In the genomic region with DNA sequence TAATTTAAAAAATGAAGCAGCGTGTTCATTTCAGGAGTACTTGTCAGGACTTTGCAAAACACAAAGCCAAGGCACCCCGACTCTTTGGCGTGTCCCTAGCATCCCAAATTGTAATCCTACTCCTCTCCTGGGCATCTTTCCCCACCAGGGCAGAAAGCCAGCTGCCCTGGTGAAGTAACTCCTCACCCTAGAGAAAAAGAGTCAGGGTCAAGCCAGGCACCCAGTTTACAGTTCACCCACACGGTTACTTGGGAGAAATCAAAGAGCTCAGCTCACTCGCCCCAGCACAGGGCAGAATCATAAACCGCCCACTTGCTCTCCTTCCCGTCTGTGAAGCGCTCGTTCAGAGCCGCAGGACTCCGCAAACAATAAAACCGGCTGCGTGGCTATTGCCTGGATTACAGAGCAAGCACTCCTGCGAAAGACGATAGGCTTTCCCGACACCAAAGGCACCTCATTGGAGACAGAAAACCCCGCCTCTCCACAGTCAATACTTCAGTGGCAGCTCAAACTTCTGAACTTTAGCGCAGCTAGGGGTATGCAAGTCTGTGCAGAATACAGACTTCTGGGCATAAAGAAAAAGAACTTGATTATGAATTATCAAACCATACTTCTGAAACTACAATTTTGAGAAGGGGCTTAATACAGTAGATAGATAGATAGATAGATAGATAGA, we compare ENCODE assay signal across 8 cellular contexts.
A peak's percentile ranks its signal among the peaks of the same experiment; 100 is the strongest.
DNase-seq lines count a peak whose midpoint lies in the region; ATAC-seq and TF ChIP-seq lines count a peak whose summit lies in the region.

No MANE protein-coding gene starts in this region.

- peak overlapping the region; percentile 81 for H3K4me2 ChIP-seq in GM23338

- peaks cover 6% of the 10 kb centered on the region for H3K27me3 Mint-ChIP-seq in GM23338 (ENCODE audit: insufficient read depth, low read depth, poor library complexity)
- peaks cover 22% of the 10 kb centered on the region for H3K27me3 Mint-ChIP-seq in activated T-helper 1 cell treated with anti-CD3 and anti-CD28 coated beads, Interleukin-12 subunit alpha, Interleukin-12 subunit beta, Interleukin-2, Interleukin-4 antibody, amounts not matched to agents 30 ng/mL and 10 ng/mL and 1 ng/mL, durations not matched to agents 14 hours and 24 hours and 36 hours (ENCODE audit: insufficient read depth)

- DNase-seq in GM23338 (ENCODE audit: low spot score) = peak; percentile 88
- DNase-seq in NCI-H446 treated with DMSO at 0.1 percent for 48 hours (lab: John Stamatoyannopoulos, UW) = peak; percentile 51
- peak; percentile 84 for DNase-seq in ecto neural progenitor cell (ENCODE audit: low spot score)
- peak; percentile 80 for DNase-seq in lower lobe of right lung
- peak; percentile 82 for DNase-seq in transverse colon
- DNase-seq in activated T-helper 1 cell treated with anti-CD3 and anti-CD28 coated beads, Interleukin-12 subunit alpha, Interleukin-12 subunit beta, Interleukin-2, Interleukin-4 antibody, amounts not matched to agents 30 ng/mL and 10 ng/mL and 1 ng/mL, durations not matched to agents 14 hours and 24 hours and 36 hours (ENCODE audit: low spot score) = no peak
- DNase-seq in SKM-1 (lab: John Stamatoyannopoulos, UW; ENCODE audit: unreplicated experiment) = no peak

- intact Hi-C loops in lower lobe of right lung (cut with DNase I) (no loop called here), transverse colon (cut with DNase I; ENCODE audit: low total_unique reads) (no loop called here)
- intact Hi-C loops in activated T-helper 1 cell treated with anti-CD3 and anti-CD28 coated beads, Interleukin-12 subunit alpha, Interleukin-12 subunit beta, Interleukin-2, Interleukin-4 antibody, amounts not matched to agents 30 ng/mL and 10 ng/mL and 1 ng/mL, durations not matched to agents 14 hours and 24 hours and 36 hours (cut with micrococcal nuclease) = no loop called here

- H2AFZ ChIP-seq in GM23338 = no peak overlapping the region

- TF ChIP-seq POLR2A in transverse colon (IDR thresholded peaks at IDR 0.05) (peak; percentile 48), GM18505 (IDR thresholded peaks at IDR 0.05; ENCODE audit: borderline replicate concordance, extremely low read depth, insufficient read depth, insufficient read length) (no peak)

- H3K9me3 ChIP-seq in lower lobe of right lung (no peaks in the 10 kb centered on the region), transverse colon (no peaks in the 10 kb centered on the region)

- 7 to 30% methylated on average over 2 to 18 of the region's 18 CpGs for WGBS in transverse colon (ENCODE audit: low coverage in 1 of 2), 2 donors

- peaks cover 22% of the 10 kb centered on the region for H3K4me1 Mint-ChIP-seq in GM23338
- no peaks in the 10 kb centered on the region for H3K4me1 Mint-ChIP-seq in activated T-helper 1 cell treated with anti-CD3 and anti-CD28 coated beads, Interleukin-12 subunit alpha, Interleukin-12 subunit beta, Interleukin-2, Interleukin-4 antibody, amounts not matched to agents 30 ng/mL and 10 ng/mL and 1 ng/mL, durations not matched to agents 14 hours and 24 hours and 36 hours (ENCODE audit: low read depth)

- no peaks in the 10 kb centered on the region for H3K9me3 Mint-ChIP-seq in GM23338
- no peaks in the 10 kb centered on the region for H3K9me3 Mint-ChIP-seq in activated T-helper 1 cell treated with anti-CD3 and anti-CD28 coated beads, Interleukin-12 subunit alpha, Interleukin-12 subunit beta, Interleukin-2, Interleukin-4 antibody, amounts not matched to agents 30 ng/mL and 10 ng/mL and 1 ng/mL, durations not matched to agents 14 hours and 24 hours and 36 hours

- peak overlapping the region; percentile 57 for H3K4me3 ChIP-seq in GM23338
- peak overlapping the region; percentile 44 for H3K4me3 ChIP-seq in lower lobe of right lung
- peak overlapping the region; percentile 17 to 43 (median 28) for H3K4me3 ChIP-seq in transverse colon

- H3F3A ChIP-seq in GM23338 (replicated peaks; ENCODE audit: low read depth) = no peaks in the 10 kb centered on the region

- H3K79me2 ChIP-seq in GM23338 (replicated peaks; ENCODE audit: insufficient read depth) = peaks cover 56% of the 10 kb centered on the region

- H3K4me1 ChIP-seq in GM23338 (ENCODE audit: insufficient read depth) = peaks cover 44% of the 10 kb centered on the region
- peaks cover 9% of the 10 kb centered on the region for H3K4me1 ChIP-seq in lower lobe of right lung
- peaks cover 0 to 16% (median 9%) of the 10 kb centered on the region in 4 donors for H3K4me1 ChIP-seq in transverse colon

- peak; percentile 90 for ATAC-seq in GM23338
- ATAC-seq in lower lobe of right lung = peak; percentile 93 to 94
- ATAC-seq in GM18505 (IDR thresholded peaks at IDR 0.05; ENCODE audit: unreplicated experiment) = no peak

- no peaks in the 10 kb centered on the region for H3K9me2 ChIP-seq in GM23338 (ENCODE audit: insufficient read depth)

- H3K36me3 ChIP-seq in GM23338 (ENCODE audit: insufficient read depth) = no peaks in the 10 kb centered on the region
- H3K36me3 ChIP-seq in lower lobe of right lung = no peaks in the 10 kb centered on the region
- H3K36me3 ChIP-seq in transverse colon = no peaks in the 10 kb centered on the region

- H3K27ac ChIP-seq in GM23338 (ENCODE audit: low read depth) (no peak overlapping the region), lower lobe of right lung (peak overlapping the region; percentile 69), transverse colon (peak overlapping the region; percentile 53 to 71 (median 58))

- TF ChIP-seq CTCF in GM23338 (conservative IDR thresholded peaks at IDR 0.05; ENCODE audit: low read depth in 2 of 2) = no peak
- TF ChIP-seq CTCF in lower lobe of right lung (IDR thresholded peaks at IDR 0.05) = no peak
- TF ChIP-seq CTCF in transverse colon (IDR thresholded peaks at IDR 0.05) = no peak

- TF ChIP-seq EP300 in transverse colon (IDR thresholded peaks at IDR 0.05; ENCODE audit: low read depth) = no peak

- H4K20me1 ChIP-seq in GM23338 (replicated peaks; ENCODE audit: insufficient read depth) = no peaks in the 10 kb centered on the region; the same call in 1 of the 2 replicates

- H3K27ac Mint-ChIP-seq in GM23338 = no peak overlapping the region
- no peak overlapping the region for H3K27ac Mint-ChIP-seq in activated T-helper 1 cell treated with anti-CD3 and anti-CD28 coated beads, Interleukin-12 subunit alpha, Interleukin-12 subunit beta, Interleukin-2, Interleukin-4 antibody, amounts not matched to agents 30 ng/mL and 10 ng/mL and 1 ng/mL, durations not matched to agents 14 hours and 24 hours and 36 hours

- no peaks in the 10 kb centered on the region for H3K36me3 Mint-ChIP-seq in GM23338 (ENCODE audit: low read depth)
- H3K36me3 Mint-ChIP-seq in activated T-helper 1 cell treated with anti-CD3 and anti-CD28 coated beads, Interleukin-12 subunit alpha, Interleukin-12 subunit beta, Interleukin-2, Interleukin-4 antibody, amounts not matched to agents 30 ng/mL and 10 ng/mL and 1 ng/mL, durations not matched to agents 14 hours and 24 hours and 36 hours (ENCODE audit: low read depth) = no peaks in the 10 kb centered on the region

- no peak overlapping the region for H3K4me3 Mint-ChIP-seq in GM23338
- H3K4me3 Mint-ChIP-seq in activated T-helper 1 cell treated with anti-CD3 and anti-CD28 coated beads, Interleukin-12 subunit alpha, Interleukin-12 subunit beta, Interleukin-2, Interleukin-4 antibody, amounts not matched to agents 30 ng/mL and 10 ng/mL and 1 ng/mL, durations not matched to agents 14 hours and 24 hours and 36 hours = no peak overlapping the region

- in situ Hi-C loops in transverse colon (cut with MboI; ENCODE audit: low pct_ligation_motif_present in 1 of 4, low pct_unique_long_range_greater_than_20kb in 1 of 4, low sequenced_read_pairs in 3 of 4) = no loop called here

- H3K27me3 ChIP-seq in GM23338 (ENCODE audit: insufficient read depth) (no peaks in the 10 kb centered on the region), lower lobe of right lung (ENCODE audit: low read depth) (no peaks in the 10 kb centered on the region), transverse colon (no peaks in the 10 kb centered on the region)

TF ChIP-seq in GM23338, 12 proteins besides CTCF, POLR2A, EP300 and RAD21:
- TF ChIP-seq EZH2phosphoT487 (IDR thresholded peaks at IDR 0.05; ENCODE audit: unreplicated experiment) (no peak), STAT1 (IDR thresholded peaks at IDR 0.05; ENCODE audit: unreplicated experiment) (no peak), POLR2AphosphoS5 (IDR thresholded peaks at IDR 0.05; ENCODE audit: low read depth) (peak; percentile 46; the same call in 1 of the 2 replicates), EZH2 (IDR thresholded peaks at IDR 0.05; ENCODE audit: low read depth, unreplicated experiment) (no peak), CREB1 (CRISPR knock-in tag; IDR thresholded peaks at IDR 0.05; ENCODE audit: low read depth) (no peak)

Comparison
In these comparisons a context has a peak if more than half of its experiments do, and no peak if none do; other contexts are left out.
1. DNase-seq: peak in GM23338 (single experiment), NCI-H446 treated with DMSO at 0.1 percent for 48 hours (single experiment), ecto neural progenitor cell (single experiment), lower lobe of right lung (single experiment) and transverse colon (single experiment); none in activated T-helper 1 cell treated with anti-CD3 and anti-CD28 coated beads, Interleukin-12 subunit alpha, Interleukin-12 subunit beta, Interleukin-2, Interleukin-4 antibody, amounts not matched to agents 30 ng/mL and 10 ng/mL and 1 ng/mL, durations not matched to agents 14 hours and 24 hours and 36 hours (single experiment) and SKM-1 (single experiment).
2. Peak in every context shown above with its lines, with median percentiles within 50 percentile points of each other: H3K4me3 ChIP-seq.